ENCODE assay signal across 8 cellular contexts in the genomic region with DNA sequence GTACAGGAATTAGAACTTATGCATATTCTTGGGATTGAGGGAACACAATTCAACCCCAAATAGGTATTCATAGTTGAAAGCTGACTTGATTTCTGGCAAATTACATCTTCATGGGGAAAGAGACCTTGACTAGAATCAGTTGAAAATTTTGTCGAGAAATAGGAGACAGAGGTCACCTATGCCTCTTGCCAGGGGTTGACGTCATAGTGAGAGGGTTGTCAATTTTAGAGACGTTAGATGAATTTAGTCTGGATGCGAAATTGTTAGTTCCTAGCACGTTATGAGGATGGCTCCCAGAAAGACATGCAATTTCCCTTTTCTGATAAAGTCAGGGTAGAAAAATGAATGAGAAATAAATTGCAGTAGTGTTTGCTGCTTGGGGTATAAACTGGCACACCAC.
"Had no signal": no experiment of that assay in that cellular context is flagged by ENCODE, and none has a peak within 500 bp of the region (broad histone marks: within the 10 kb centered on the region; RNA-seq: fewer than 3 reads in every experiment).

No MANE protein-coding gene starts in this region.

- FAIRE-seq: G401.6, GM12878, GM12891, GM12892, GM18507, GM19239 had no signal

- DNase-seq: GDM1, GF-D8 had no signal

- H3K4me3 ChIP-seq: GM12878 had no signal

- ATAC-seq: GM12878 had no signal
